10 cellular contexts compared by ENCODE assay signal in the genomic region with DNA sequence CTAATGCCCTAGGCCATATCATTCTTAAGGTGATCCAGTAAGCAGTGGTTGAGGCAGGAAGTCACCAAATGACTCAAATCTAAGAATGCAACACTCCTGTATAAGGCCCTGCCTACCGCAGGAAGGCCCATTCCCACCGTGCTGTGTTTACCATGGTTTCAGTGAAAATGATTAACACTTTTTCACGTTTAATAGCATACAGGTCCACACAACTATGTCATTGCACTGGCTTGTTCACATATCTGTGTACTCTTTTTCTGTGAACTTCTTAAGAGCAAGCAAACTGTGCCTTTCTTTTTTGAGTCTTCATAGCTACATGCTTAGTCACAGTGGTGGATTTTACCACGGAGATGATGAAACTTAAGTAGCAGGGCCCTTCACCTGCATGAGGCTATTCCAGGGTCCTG.
DNase-seq lines count a peak whose midpoint lies in the region; ATAC-seq, FAIRE-seq and TF ChIP-seq lines count a peak whose summit lies in the region.
"Had no signal": no experiment of that assay in that cellular context is flagged by ENCODE, and none has a peak within 500 bp of the region (broad histone marks: within the 10 kb centered on the region; RNA-seq: fewer than 3 reads in every experiment).

No MANE protein-coding gene starts in this region.

- TF ChIP-seq CTCF in omental fat pad (IDR thresholded peaks at IDR 0.05): no peak

- no peak for DNase-seq in GM18507 (ENCODE audit: extremely low spot score, insufficient read length, low read depth)
- DNase-seq in fibroblast of peridontal ligament (ENCODE audit: extremely low read depth): peak; percentile 3
- no peak for DNase-seq in NCI-H2081 (lab: John Stamatoyannopoulos, UW)
- DNase-seq in stimulated activated CD8-positive, alpha-beta memory T cell treated with anti-CD3 and anti-CD28 coated beads, Interleukin-4, amount 100 ng/mL, for 48 hours: no peak
- DNase-seq in NCI-H748 (lab: John Stamatoyannopoulos, UW; ENCODE audit: unreplicated experiment): no peak
- no peak for DNase-seq in omental fat pad (ENCODE audit: low spot score)
- DNase-seq: activated T-cell treated with anti-CD3 and anti-CD28 coated beads for 4 hours, retina had no signal

- FAIRE-seq in GM18507 (lab: Jason Lieb, UNC): peak; percentile 69

- peak; percentile 95 for ATAC-seq in GM21619 (IDR thresholded peaks at IDR 0.05; ENCODE audit: unreplicated experiment)
- peak; percentile 93 for ATAC-seq in HG03558 (IDR thresholded peaks at IDR 0.05; ENCODE audit: extremely low read depth, unreplicated experiment)
- ATAC-seq in omental fat pad (ENCODE audit: low FRiP score): no peak
